Comparison of ENCODE assay signal across 9 cellular contexts in genomic region chr16:24689128-24689527, GRCh38. TPM values are rescaled to one million over a fixed set of nuclear protein-coding genes. Genes with fewer than 3 reads are reported as not detected.
DNase-seq lines count a peak whose midpoint lies in the region; ATAC-seq, FAIRE-seq and TF ChIP-seq lines count a peak whose summit lies in the region.
"Had no signal": no experiment of that assay in that cellular context is flagged by ENCODE, and none has a peak within 500 bp of the region (broad histone marks: within the 10 kb centered on the region; RNA-seq: fewer than 3 reads in every experiment).

No MANE protein-coding gene starts in this region.

- intact Hi-C loops in left ventricle myocardium superior (cut with micrococcal nuclease) = no loop called here

- DNase-seq in BE2C (peak; percentile 59), HL-60 (ENCODE audit: low read depth in 1 of 2, low spot score in 1 of 2) (peak in 1 of 2 experiments; percentile 7), left ventricle myocardium superior (peak; percentile 37), NCI-H446 treated with DMSO at 0.1 percent for 48 hours (lab: John Stamatoyannopoulos, UW) (no peak)
- no peak for DNase-seq in naive thymus-derived CD8-positive, alpha-beta T cell
- no peak for DNase-seq in activated naive CD4-positive, alpha-beta T cell treated with anti-CD3 and anti-CD28 coated beads, Interleukin-2, amount 50 U/mL, for 16 hours
- no peak for DNase-seq in activated CD4-positive, alpha-beta T cell treated with anti-CD3 and anti-CD28 coated beads for 4 hours

- H3K36me3 ChIP-seq in BE2C = no peaks in the 10 kb centered on the region

- H3K27me3 Mint-ChIP-seq in naive thymus-derived CD8-positive, alpha-beta T cell = peaks cover 5 to 15% (median 12%) of the 10 kb centered on the region in 5 donors

- H3K9me3 ChIP-seq in BE2C = no peaks in the 10 kb centered on the region

- H3K36me3 Mint-ChIP-seq in naive thymus-derived CD8-positive, alpha-beta T cell = no peaks in the 10 kb centered on the region

- ATAC-seq in left ventricle myocardium superior = peak; percentile 68
- no peak for ATAC-seq in naive thymus-derived CD8-positive, alpha-beta T cell

- no peak overlapping the region for H3K27ac Mint-ChIP-seq in naive thymus-derived CD8-positive, alpha-beta T cell

- H3K4me3 Mint-ChIP-seq in naive thymus-derived CD8-positive, alpha-beta T cell = no peak overlapping the region

- no peak overlapping the region for H3K27ac ChIP-seq in HL-60 (replicated peaks)

- peaks cover 0 to 6% (median 2%) of the 10 kb centered on the region in 4 donors for H3K4me1 Mint-ChIP-seq in naive thymus-derived CD8-positive, alpha-beta T cell

- POLR2A ChIA-PET in naive thymus-derived CD8-positive, alpha-beta T cell (lab: Charles Lee) = no interaction called here

- TF ChIP-seq CTCF in BE2C (IDR thresholded peaks at IDR 0.05; ENCODE audit: low read depth, low read length) (peak; percentile 95), HL-60 (IDR thresholded peaks at IDR 0.05; ENCODE audit: insufficient read depth, low read length) (peak; percentile 21)

- no peaks in the 10 kb centered on the region for H3K27me3 ChIP-seq in BE2C
- no peaks in the 10 kb centered on the region for H3K27me3 ChIP-seq in HL-60 (ENCODE audit: insufficient read depth, poor library complexity, severe bottlenecking)

- peaks cover 10% of the 10 kb centered on the region for H3K4me1 ChIP-seq in BE2C

- H3K4me3 ChIP-seq in BE2C (ENCODE audit: low read depth, low read length) (no peak overlapping the region), HL-60 (replicated peaks; ENCODE audit: insufficient read depth, low read length) (no peak overlapping the region)

- no peaks in the 10 kb centered on the region for H3K9me3 Mint-ChIP-seq in naive thymus-derived CD8-positive, alpha-beta T cell

- FAIRE-seq in TTC549 (lab: Jason Lieb, UNC) = peak; percentile 68
- FAIRE-seq: endometrium had no signal

RNA-seq across cellular contexts. Expression of gene TNRC6A, which starts 40.3 kb away (rescaled TPM):
- 102 TPM for polyA plus RNA-seq in BE2C (2012; ENCODE audit: insufficient read depth, insufficient read length, low read depth)
- 37.0 TPM for total RNA-seq in left ventricle myocardium superior
- 10 to 100 TPM; 84.1 to 85.2 TPM for total RNA-seq in naive thymus-derived CD8-positive, alpha-beta T cell
- polyA plus RNA-seq in naive thymus-derived CD8-positive, alpha-beta T cell = 10 to 100 TPM in 2 of 3 donors, 1 to 10 TPM in 1; 9.4 to 12.9 (median 10.9) TPM

Comparison
In these comparisons a context has a peak if more than half of its experiments do, and no peak if none do; other contexts are left out.
1. DNase-seq: peak in BE2C (single experiment) and left ventricle myocardium superior (single experiment); none in NCI-H446 treated with DMSO at 0.1 percent for 48 hours (single experiment), naive thymus-derived CD8-positive, alpha-beta T cell (0 of 10), activated naive CD4-positive, alpha-beta T cell treated with anti-CD3 and anti-CD28 coated beads, Interleukin-2, amount 50 U/mL, for 16 hours (single experiment) and activated CD4-positive, alpha-beta T cell treated with anti-CD3 and anti-CD28 coated beads for 4 hours (0 of 2).